1 cellular context compared by ENCODE assay signal in genomic region chr2:210476194-210477128, GRCh38.
TF ChIP-seq lines count a peak whose summit lies in the region.

Gene LANCL1 (minus strand): TSS chr2:210476759. CDS start chr2:210476396, 363 bp downstream.

TF ChIP-seq in K562, 482 proteins besides CTCF, POLR2A, EP300 and RAD21 (continued from another document):
- TF ChIP-seq ZNF407 (IDR thresholded peaks at IDR 0.05; ENCODE audit: low read depth) (peak; percentile 44; the same call in 1 of the 2 replicates), E2F6 (IDR thresholded peaks at IDR 0.05; ENCODE audit: borderline replicate concordance in 1 of 2, extremely low read depth in 1 of 2, insufficient read depth in 1 of 2, insufficient read length in 1 of 2, low read depth in 1 of 2, low read length in 1 of 2, poor library complexity in 1 of 2, severe bottlenecking in 1 of 2) (peak; percentile 50 to 62), ZNF232 (CRISPR knock-in tag; IDR thresholded peaks at IDR 0.05) (no peak), FOXJ2 (tag; IDR thresholded peaks at IDR 0.05) (no peak), MCM5 (IDR thresholded peaks at IDR 0.05; ENCODE audit: low read depth) (no peak), SPI1 (IDR thresholded peaks at IDR 0.05; ENCODE audit: borderline replicate concordance, low read depth, low read length) (0 out of 2 replicates have a peak, but pooled peaks have one; percentile 39), PYGO2 (tag; IDR thresholded peaks at IDR 0.05) (no peak), CBFB (CRISPR knock-in tag; IDR thresholded peaks at IDR 0.05) (no peak), NCOA6 (IDR thresholded peaks at IDR 0.05) (no peak), RCOR1 (IDR thresholded peaks at IDR 0.05; ENCODE audit: borderline replicate concordance in 1 of 2, low read depth in 2 of 2, low read length in 2 of 2) (peak in 1 of 2 experiments; percentile 29; a peak in 1 of 4 replicates), POLR2G (IDR thresholded peaks at IDR 0.05; ENCODE audit: low read depth, low read length) (peak; percentile 93), MECOM (CRISPR knock-in tag; IDR thresholded peaks at IDR 0.05) (no peak), HNRNPLL (IDR thresholded peaks at IDR 0.05; ENCODE audit: low read depth, low read length, poor library complexity, severe bottlenecking) (peak; percentile 40), ARID2 (IDR thresholded peaks at IDR 0.05) (no peak), MYNN (IDR thresholded peaks at IDR 0.05) (no peak), MYNN (CRISPR knock-in tag; IDR thresholded peaks at IDR 0.05) (no peak), RBFOX2 (IDR thresholded peaks at IDR 0.05; ENCODE audit: low read depth, low read length) (peak; percentile 87), ZNF212 (CRISPR knock-in tag; IDR thresholded peaks at IDR 0.05) (no peak), POLR2B (IDR thresholded peaks at IDR 0.05; ENCODE audit: low read depth, partially characterized antibody) (peak; percentile 56), NFYB (IDR thresholded peaks at IDR 0.05; ENCODE audit: extremely low read depth, insufficient read length) (peak; percentile 42), UBTF (IDR thresholded peaks at IDR 0.05; ENCODE audit: borderline replicate concordance in 1 of 2, low read depth in 2 of 2, low read length in 2 of 2) (0 out of 4 replicates have a peak, but pooled peaks of 1 of the 2 experiments have one; percentile 28), MYC (IDR thresholded peaks at IDR 0.05; ENCODE audit: low read depth, low read length) (0 out of 2 replicates have a peak, but pooled peaks have one; percentile 36), MYC (CRISPR knock-in tag; IDR thresholded peaks at IDR 0.05; ENCODE audit: borderline replicate concordance, low read depth) (no peak), PHF8 (IDR thresholded peaks at IDR 0.05; ENCODE audit: borderline replicate concordance, low read length) (peak; percentile 80), THRB (CRISPR knock-in tag; conservative IDR thresholded peaks at IDR 0.05) (no peak), ZNF431 (CRISPR knock-in tag; IDR thresholded peaks at IDR 0.05) (no peak), HDAC1 (IDR thresholded peaks at IDR 0.05) (0 out of 4 replicates have a peak, but pooled peaks of 1 of the 2 experiments have one; percentile 25), CREM (IDR thresholded peaks at IDR 0.05; ENCODE audit: low read depth) (peak; percentile 25; the same call in 1 of the 2 replicates), TFAP4 (CRISPR knock-in tag; IDR thresholded peaks at IDR 0.05; ENCODE audit: borderline replicate concordance) (peak; percentile 40; the same call in 1 of the 2 replicates), MAFG (tag; conservative IDR thresholded peaks at IDR 0.05) (no peak), MNT (conservative IDR thresholded peaks at IDR 0.05) (0 out of 4 replicates have a peak, but pooled peaks of 1 of the 2 experiments have one; percentile 12), FOS (IDR thresholded peaks at IDR 0.05; ENCODE audit: extremely low read depth, insufficient read length) (peak; percentile 5), FOXP1 (CRISPR knock-in tag; IDR thresholded peaks at IDR 0.05) (no peak), PML (IDR thresholded peaks at IDR 0.05; ENCODE audit: low read length) (peak; percentile 49; the same call in 1 of the 2 replicates), SOX6 (IDR thresholded peaks at IDR 0.05) (no peak), CGGBP1 (CRISPR knock-in tag; IDR thresholded peaks at IDR 0.05) (no peak), MAX (CRISPR knock-in tag; IDR thresholded peaks at IDR 0.05) (peak; percentile 26; the same call in 1 of the 2 replicates), HNRNPUL1 (IDR thresholded peaks at IDR 0.05; ENCODE audit: low read length) (no peak), ZNF282 (CRISPR knock-in tag; IDR thresholded peaks at IDR 0.05) (no peak), RBBP5 (IDR thresholded peaks at IDR 0.05; ENCODE audit: borderline replicate concordance, insufficient read depth, low read length, poor library complexity, severe bottlenecking) (peak; percentile 63), ATF7 (IDR thresholded peaks at IDR 0.05) (0 out of 2 replicates have a peak, but pooled peaks have one; percentile 30), TAF9B (IDR thresholded peaks at IDR 0.05; ENCODE audit: partially characterized antibody) (peak; percentile 19), ZC3H8 (IDR thresholded peaks at IDR 0.05) (no peak), SUPT5H (IDR thresholded peaks at IDR 0.05) (peak; percentile 78), RB1 (IDR thresholded peaks at IDR 0.05; ENCODE audit: low read depth) (peak; percentile 50), ZNF699 (CRISPR knock-in tag; IDR thresholded peaks at IDR 0.05; ENCODE audit: insufficient replicate concordance) (no peak)
TF ChIP-seq in K562: peak in this region for 43.
